ENCODE assay signal across 11 cellular contexts in the genomic region with DNA sequence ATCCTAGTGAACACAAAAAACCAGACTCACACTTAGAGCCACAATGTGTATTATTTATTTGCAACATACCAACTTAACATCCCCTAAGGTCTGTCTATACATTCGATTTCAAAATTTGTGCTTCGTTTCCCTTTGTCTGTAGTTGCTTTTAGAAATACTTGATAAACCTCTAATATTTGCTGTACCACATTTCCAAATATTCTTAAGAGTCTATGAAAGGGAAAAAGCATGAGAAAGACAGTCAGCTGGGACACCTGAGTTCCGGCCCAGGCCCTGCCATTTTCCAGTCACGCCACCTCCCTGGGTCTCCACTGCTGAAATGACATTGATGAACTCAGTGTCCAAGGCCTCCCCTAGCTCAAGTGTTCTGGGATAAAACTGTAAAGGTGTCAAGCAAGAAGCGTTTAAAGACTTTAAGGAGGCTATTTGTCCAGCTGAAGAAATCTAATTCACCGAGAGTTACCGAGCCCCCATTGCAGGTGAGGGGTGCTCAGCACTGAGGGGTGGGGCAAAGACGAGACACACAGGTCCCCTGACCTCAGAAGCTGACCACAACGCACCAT. TPM values are rescaled to one million over a fixed set of nuclear protein-coding genes. Genes with fewer than 3 reads are reported as not detected.
DNase-seq lines count a peak whose midpoint lies in the region; ATAC-seq, FAIRE-seq and TF ChIP-seq lines count a peak whose summit lies in the region.
"Had no signal": no experiment of that assay in that cellular context is flagged by ENCODE, and none has a peak within 500 bp of the region (broad histone marks: within the 10 kb centered on the region; RNA-seq: fewer than 3 reads in every experiment).

No MANE protein-coding gene starts in this region.

- POLR2A ChIA-PET in endothelial cell of umbilical vein (lab: Charles Lee): interaction anchor here (0.6 kb wide), 1 partner anchor 64 kb away, joined by 4 read pairs; no protein-coding TSS in a partner anchor

- peaks cover 70% of the 10 kb centered on the region for H3K4me1 Mint-ChIP-seq in activated T-cell treated with anti-CD3 and anti-CD28 coated beads, Interleukin-2, amount 50 U/mL, for 24 hours (ENCODE audit: low read depth)

- H3K9me3 ChIP-seq in SK-N-MC (ENCODE audit: low read depth, low read length) (no peaks in the 10 kb centered on the region), endothelial cell of umbilical vein (replicated peaks; ENCODE audit: control insufficient read depth, insufficient read depth, low read length) (no peaks in the 10 kb centered on the region), stomach (no peaks in the 10 kb centered on the region), WERI-Rb-1 (ENCODE audit: severe bottlenecking) (no peaks in the 10 kb centered on the region)
- H3K9me3 ChIP-seq: HAP-1 had no signal

- FAIRE-seq in endothelial cell of umbilical vein (lab: Jason Lieb, UNC): no peak

- no peaks in the 10 kb centered on the region for H3K9me3 Mint-ChIP-seq in activated T-cell treated with anti-CD3 and anti-CD28 coated beads, Interleukin-2, amount 50 U/mL, for 24 hours

- peak overlapping the region; percentile 48 for H3K4me2 ChIP-seq in endothelial cell of umbilical vein (ENCODE audit: insufficient read depth, low read length)

- no TSS peak for BruUV-seq in endothelial cell of umbilical vein (replicated peaks; lab: Mats Ljungman, UMichigan)

- peak overlapping the region; percentile 22; the same call in 1 of the 2 replicates for H3K27ac ChIP-seq in SK-N-MC
- H3K27ac ChIP-seq in endothelial cell of umbilical vein (ENCODE audit: insufficient read depth, low read depth, low read length): peak overlapping the region; percentile 35
- peak overlapping the region in 4 of 5 donors; percentile 3 to 64 (median 54) for H3K27ac ChIP-seq in stomach
- no peak overlapping the region for H3K27ac ChIP-seq in WERI-Rb-1

- H3K36me3 ChIP-seq in SK-N-MC (ENCODE audit: insufficient read depth, low read length) (no peaks in the 10 kb centered on the region), endothelial cell of umbilical vein (ENCODE audit: control insufficient read depth in 2 of 2, extremely low read depth in 1 of 2, insufficient read depth in 2 of 2, low read length in 2 of 2) (no peaks in the 10 kb centered on the region), stomach (peaks cover 0 to 4% (median under 1%) of the 10 kb centered on the region in 4 donors), WERI-Rb-1 (no peaks in the 10 kb centered on the region)
- H3K36me3 ChIP-seq: HAP-1 had no signal

- TF ChIP-seq CTCF in endothelial cell of umbilical vein (IDR thresholded peaks at IDR 0.05; ENCODE audit: extremely low read depth in 1 of 2, insufficient read depth in 1 of 2, low read depth in 1 of 2, low read length in 2 of 2) (no peak), stomach (IDR thresholded peaks at IDR 0.05) (no peak), WERI-Rb-1 (IDR thresholded peaks at IDR 0.05; ENCODE audit: low read depth, low read length) (no peak)

- no peak for DNase-seq in activated T-cell treated with anti-CD3 and anti-CD28 coated beads, Interleukin-2, amount 50 U/mL, for 24 hours
- no peak for DNase-seq in activated T-cell treated with anti-CD3 and anti-CD28 coated beads, Interleukin-2, amount 50 U/mL, for 48 hours
- DNase-seq in SK-N-MC (ENCODE audit: low read depth, low spot score): no peak
- no peak for DNase-seq in endothelial cell of umbilical vein (ENCODE audit: low read depth, low spot score)
- no peak for DNase-seq in stomach
- no peak for DNase-seq in left lobe of liver (ENCODE audit: low spot score)
- DNase-seq in putamen (ENCODE audit: low spot score): no peak
- no peak for DNase-seq in WERI-Rb-1

- H3K27me3 ChIP-seq in endothelial cell of umbilical vein (ENCODE audit: control insufficient read depth in 2 of 2, insufficient read depth in 2 of 2, low read length in 2 of 2) (peaks cover 0 to 4% of the 10 kb centered on the region in 2 experiments), stomach (no peaks in the 10 kb centered on the region), WERI-Rb-1 (ENCODE audit: insufficient read depth, low read depth, severe bottlenecking) (no peaks in the 10 kb centered on the region)

- H2AFZ ChIP-seq in endothelial cell of umbilical vein (ENCODE audit: low read depth, low read length): peak overlapping the region; percentile 91

- intact Hi-C loops in endothelial cell of umbilical vein (cut with micrococcal nuclease) (loop anchor here (2.0 kb wide), 1 partner anchor 23 kb away; no protein-coding TSS in a partner anchor), stomach (cut with DNase I; ENCODE audit: low total_unique reads) (no loop called here)

- H3K27me3 Mint-ChIP-seq in activated T-cell treated with anti-CD3 and anti-CD28 coated beads, Interleukin-2, amount 50 U/mL, for 24 hours: no peaks in the 10 kb centered on the region

- H3K79me2 ChIP-seq in endothelial cell of umbilical vein (ENCODE audit: control insufficient read depth, insufficient read depth, low read length): no peaks in the 10 kb centered on the region

- H3K4me1 ChIP-seq in endothelial cell of umbilical vein (ENCODE audit: control insufficient read depth, extremely low read depth, insufficient read depth, low read length) (peaks cover 18% of the 10 kb centered on the region), stomach (peaks cover 0 to 6% (median 2%) of the 10 kb centered on the region in 4 donors)

- no peak for TF ChIP-seq EP300 in stomach (IDR thresholded peaks at IDR 0.05)

- H4K20me1 ChIP-seq in endothelial cell of umbilical vein (replicated peaks; ENCODE audit: control insufficient read depth, extremely low read depth, insufficient read depth, low read length): no peaks in the 10 kb centered on the region

- peak overlapping the region; percentile 69 for H3K4me3 Mint-ChIP-seq in activated T-cell treated with anti-CD3 and anti-CD28 coated beads, Interleukin-2, amount 50 U/mL, for 24 hours

- H3K9me1 ChIP-seq in endothelial cell of umbilical vein (replicated peaks; ENCODE audit: control insufficient read depth, extremely low read depth, insufficient read depth, low read length): no peaks in the 10 kb centered on the region

- WGBS in stomach, 5 donors: 84 to 92% (median 92%) methylated on average over 9 of the region's 9 CpGs

- ATAC-seq in left lobe of liver: no peak

- no peaks in the 10 kb centered on the region for H3K36me3 Mint-ChIP-seq in activated T-cell treated with anti-CD3 and anti-CD28 coated beads, Interleukin-2, amount 50 U/mL, for 24 hours (ENCODE audit: low read depth)

- H3K9ac ChIP-seq in SK-N-MC (ENCODE audit: insufficient read length) (no peak overlapping the region), endothelial cell of umbilical vein (replicated peaks; ENCODE audit: extremely low read depth, insufficient read depth, low read length) (peak overlapping the region; percentile 14)

- TF ChIP-seq POLR2A in endothelial cell of umbilical vein (IDR thresholded peaks at IDR 0.05; ENCODE audit: low read depth, low read length) (no peak), stomach (IDR thresholded peaks at IDR 0.05) (no peak)

- dilution Hi-C loops in endothelial cell of umbilical vein (cut with MboI; ENCODE audit: extremely low pct_ligation_motif_present, low sequenced_read_pairs): no loop called here

- CTCF ChIA-PET in endothelial cell of umbilical vein (lab: Charles Lee): interaction anchor here (1.2 to 2.5 kb wide), 5 partner anchors 9 to 50 kb away, joined by 3 to 26 read pairs (median 6); no protein-coding TSS in a partner anchor

- H3K27ac Mint-ChIP-seq in activated T-cell treated with anti-CD3 and anti-CD28 coated beads, Interleukin-2, amount 50 U/mL, for 24 hours: peak overlapping the region; percentile 82

- H3K4me3 ChIP-seq in SK-N-MC (peak overlapping the region; percentile 69), endothelial cell of umbilical vein (replicated peaks in 1 of 3; ENCODE audit: insufficient read depth in 1 of 3, low read depth in 1 of 3, low read length in 3 of 3) (no peak overlapping the region), stomach (no peak overlapping the region), WERI-Rb-1 (ENCODE audit: low read depth, low read length) (no peak overlapping the region)
- H3K4me3 ChIP-seq: HAP-1 had no signal

TF ChIP-seq in endothelial cell of umbilical vein, 7 proteins besides CTCF, POLR2A, EP300 and RAD21 (continues in another document):
- no peak for TF ChIP-seq POLR2AphosphoS5 (IDR thresholded peaks at IDR 0.05; ENCODE audit: insufficient read depth, low read depth, low read length)
- TF ChIP-seq, protein P1, sequence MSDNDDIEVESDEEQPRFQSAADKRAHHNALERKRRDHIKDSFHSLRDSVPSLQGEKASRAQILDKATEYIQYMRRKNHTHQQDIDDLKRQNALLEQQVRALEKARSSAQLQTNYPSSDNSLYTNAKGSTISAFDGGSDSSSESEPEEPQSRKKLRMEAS (IDR thresholded peaks at IDR 0.05; ENCODE audit: insufficient read depth, insufficient read length): no peak
- TF ChIP-seq MYC (IDR thresholded peaks at IDR 0.05; ENCODE audit: low read depth, low read length): no peak
- TF ChIP-seq JUN (IDR thresholded peaks at IDR 0.05; ENCODE audit: borderline replicate concordance, insufficient read depth, insufficient read length, low read depth): no peak
- no peak for TF ChIP-seq GATA2 (IDR thresholded peaks at IDR 0.05; ENCODE audit: insufficient read depth, insufficient read length, low read depth, low read length)

RNA-seq across cellular contexts. Expression of a gene that starts 26.6 kb away (rescaled TPM):
- 0.39 and 0.73 TPM in 2 replicates for total RNA-seq in endothelial cell of umbilical vein
- 0.08 and 0.14 TPM in 2 replicates for polyA plus RNA-seq in endothelial cell of umbilical vein
- 0.17 and 0.19 TPM in 2 replicates for polyA plus RNA-seq in endothelial cell of umbilical vein (2011; cell fraction: cytosol; rRNA removed)
- 0.17 and 0.25 TPM in 2 replicates for polyA plus RNA-seq in endothelial cell of umbilical vein (2011; cell fraction: nucleus; rRNA removed)
- 0.42 and 0.59 TPM in 2 replicates for polyA plus RNA-seq in endothelial cell of umbilical vein (2012)
- 0.19 and 0.29 TPM in 2 replicates for polyA minus RNA-seq in endothelial cell of umbilical vein
- polyA minus RNA-seq in endothelial cell of umbilical vein (2011; cell fraction: cytosol; rRNA and poly(A)+ RNA removed): not detected
- 0.14 and 0.34 TPM in 2 replicates for polyA minus RNA-seq in endothelial cell of umbilical vein (2011; cell fraction: nucleus; rRNA and poly(A)+ RNA removed)
- 1 to 10 TPM in 4 of 5 donors, not detected in 1; 1.7 to 4.6 (median 1.8) TPM for total RNA-seq in stomach
- polyA plus RNA-seq in stomach: 1 to 10 TPM; 1.0 to 2.1 (median 1.5) TPM
- total RNA-seq in left lobe of liver: 7.4 TPM

RNA-seq across cellular contexts. Expression of a gene that starts 41.7 kb away (rescaled TPM):
- total RNA-seq in endothelial cell of umbilical vein (not detected in 2 replicates), stomach (not detected), left lobe of liver (28.6 TPM)
- polyA plus RNA-seq in endothelial cell of umbilical vein (0.06 TPM in 1 of 2 replicates, not detected in the other), stomach (not detected)
- not detected in 2 replicates for polyA plus RNA-seq in endothelial cell of umbilical vein (2011; cell fraction: cytosol; rRNA removed)
- not detected in 2 replicates for polyA plus RNA-seq in endothelial cell of umbilical vein (2011; cell fraction: nucleus; rRNA removed)
- polyA plus RNA-seq in endothelial cell of umbilical vein (2012): not detected in 2 replicates
- not detected in 2 replicates for polyA minus RNA-seq in endothelial cell of umbilical vein
- not detected for polyA minus RNA-seq in endothelial cell of umbilical vein (2011; cell fraction: cytosol; rRNA and poly(A)+ RNA removed)
- 0.34 TPM in 1 of 2 replicates, not detected in the other for polyA minus RNA-seq in endothelial cell of umbilical vein (2011; cell fraction: nucleus; rRNA and poly(A)+ RNA removed)
- total RNA-seq: left cardiac atrium, renal cortical epithelial cell had no signal

Comparison
In these comparisons a context has a peak if more than half of its experiments do, and no peak if none do; other contexts are left out.
1. RNA of a gene that starts 41.7 kb away (total RNA-seq): 28.6 TPM in left lobe of liver (single experiment); not detected in endothelial cell of umbilical vein and not detected in stomach; every median in the first group is over 10 times any median in the second.